In the genomic region with DNA sequence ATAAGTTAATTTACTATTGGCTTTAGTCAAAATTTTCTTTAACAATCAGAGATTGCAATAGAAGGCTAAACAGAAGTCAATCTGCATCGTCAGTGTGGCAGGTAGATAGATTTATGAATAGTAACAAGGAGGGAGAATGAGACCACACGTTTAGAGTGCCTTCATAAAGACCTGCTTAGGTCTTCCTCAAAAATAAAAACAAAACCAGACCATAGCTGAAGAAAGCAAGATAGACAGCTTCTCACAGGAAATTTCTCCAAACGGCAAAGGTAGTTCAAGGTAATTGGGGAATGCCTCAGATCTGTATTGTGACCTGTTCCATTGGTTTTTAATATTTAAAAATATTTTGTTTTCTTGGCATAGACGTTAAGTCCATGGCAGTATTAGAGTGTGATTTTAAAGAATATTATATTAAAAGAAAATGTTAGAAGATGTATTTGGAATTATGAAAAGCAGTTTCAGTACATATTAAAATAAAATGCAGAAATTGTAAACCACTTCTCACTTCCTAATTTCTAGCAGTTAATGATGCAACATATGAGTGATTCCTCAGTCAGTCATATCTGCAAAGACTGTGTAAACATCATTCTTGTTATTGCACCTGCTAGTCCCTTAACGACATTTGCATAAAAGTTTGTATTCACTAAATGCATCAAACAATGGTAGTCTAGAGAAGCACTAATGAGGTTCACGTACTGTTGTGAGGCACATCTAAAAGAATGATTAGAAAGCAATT, we compare ENCODE assay signal across 11 cellular contexts.
DNase-seq lines count a peak whose midpoint lies in the region; ATAC-seq and TF ChIP-seq lines count a peak whose summit lies in the region.
"Had no signal": no experiment of that assay in that cellular context is flagged by ENCODE, and none has a peak within 500 bp of the region (broad histone marks: within the 10 kb centered on the region; RNA-seq: fewer than 3 reads in every experiment).

No MANE protein-coding gene starts in this region.

- no peaks in the 10 kb centered on the region for H3K27me3 ChIP-seq in A673 (replicated peaks; ENCODE audit: insufficient read depth, low read depth, low read length, poor library complexity)
- no peaks in the 10 kb centered on the region for H3K27me3 ChIP-seq in endodermal cell (ENCODE audit: control insufficient read depth, insufficient read depth, low read length, poor library complexity, severe bottlenecking)
- H3K27me3 ChIP-seq: upper lobe of right lung had no signal

- H3K27ac Mint-ChIP-seq in endodermal cell, result no peak overlapping the region

- no peak overlapping the region for H3K9ac ChIP-seq in endodermal cell (ENCODE audit: extremely low read depth, low read length, poor library complexity, severe bottlenecking)

- ATAC-seq in GM18870 (IDR thresholded peaks at IDR 0.05; ENCODE audit: unreplicated experiment) (peak; percentile 82), HG02623 (IDR thresholded peaks at IDR 0.05; ENCODE audit: unreplicated experiment) (peak; percentile 95), HG03565 (IDR thresholded peaks at IDR 0.05; ENCODE audit: unreplicated experiment) (peak; percentile 93), esophagus mucosa (peak; percentile 48)
- ATAC-seq: upper lobe of right lung had no signal

- H3K36me3 ChIP-seq in A673 (ENCODE audit: insufficient read depth, low read length, poor library complexity, severe bottlenecking) (no peaks in the 10 kb centered on the region), endodermal cell (ENCODE audit: control insufficient read depth, insufficient read depth, low read length) (no peaks in the 10 kb centered on the region)
- H3K36me3 ChIP-seq: upper lobe of right lung had no signal

- no peak for DNase-seq in COLO829 (ENCODE audit: low spot score)
- DNase-seq in A673 (ENCODE audit: low spot score), result no peak
- no peak for DNase-seq in endodermal cell
- no peak for DNase-seq in NCI-H345 (lab: John Stamatoyannopoulos, UW)
- DNase-seq: foreskin fibroblast, GDM1, upper lobe of right lung had no signal

- H3K4me3 ChIP-seq in A673 (ENCODE audit: low read depth, low read length, poor library complexity, severe bottlenecking) (no peak overlapping the region), endodermal cell (ENCODE audit: low read length) (no peak overlapping the region)
- H3K4me3 ChIP-seq: upper lobe of right lung had no signal

- no peak overlapping the region for H3K4me3 Mint-ChIP-seq in endodermal cell

- H3K4me1 ChIP-seq in A673 (ENCODE audit: insufficient read depth, low read length, poor library complexity, severe bottlenecking) (no peaks in the 10 kb centered on the region), endodermal cell (ENCODE audit: control insufficient read depth, insufficient read depth, low read length) (peaks cover 5% of the 10 kb centered on the region)
- H3K4me1 ChIP-seq: upper lobe of right lung had no signal

- POLR2A ChIA-PET in A673 (lab: Charles Lee; ENCODE audit: low non-redundant PET), result no interaction called here

- H3K9me3 ChIP-seq in A673 (ENCODE audit: low read depth, low read length, poor library complexity, severe bottlenecking) (peaks cover 8% of the 10 kb centered on the region), endodermal cell (ENCODE audit: control insufficient read depth, low read length) (no peaks in the 10 kb centered on the region)
- H3K9me3 ChIP-seq: upper lobe of right lung had no signal

- H3K27ac ChIP-seq in A673 (ENCODE audit: low read depth, low read length, poor library complexity, severe bottlenecking) (no peak overlapping the region), endodermal cell (ENCODE audit: low read depth, low read length) (no peak overlapping the region)
- H3K27ac ChIP-seq: upper lobe of right lung had no signal

- CTCF ChIA-PET in A673 (lab: Charles Lee), result no interaction called here

- H3K9me3 Mint-ChIP-seq in endodermal cell, result peaks cover 3% of the 10 kb centered on the region

- no peaks in the 10 kb centered on the region for H3K27me3 Mint-ChIP-seq in endodermal cell (ENCODE audit: insufficient read depth)

- no peak for TF ChIP-seq CTCF in A673 (conservative IDR thresholded peaks at IDR 0.05; ENCODE audit: low read depth, low read length)
- TF ChIP-seq CTCF in endodermal cell (conservative IDR thresholded peaks at IDR 0.05), result no peak

- WGBS in endodermal cell (ENCODE audit: insufficient coverage in 1 of 2, insufficient read length in 1 of 2), 2 experiments, result 76 to 100% methylated on average over 1 to 6 of the region's 6 CpGs

- BruUV-seq in A673 (replicated peaks; lab: Mats Ljungman, UMichigan), result no TSS peak

- intact Hi-C loops in A673 (cut with micrococcal nuclease; ENCODE audit: unreplicated experiment), result no loop called here

- H3K4me1 Mint-ChIP-seq in endodermal cell, result peaks cover 37% of the 10 kb centered on the region

- no peaks in the 10 kb centered on the region for H3K36me3 Mint-ChIP-seq in endodermal cell (ENCODE audit: low read depth)
